ENCODE assay signal across 8 cellular contexts in the genomic region with DNA sequence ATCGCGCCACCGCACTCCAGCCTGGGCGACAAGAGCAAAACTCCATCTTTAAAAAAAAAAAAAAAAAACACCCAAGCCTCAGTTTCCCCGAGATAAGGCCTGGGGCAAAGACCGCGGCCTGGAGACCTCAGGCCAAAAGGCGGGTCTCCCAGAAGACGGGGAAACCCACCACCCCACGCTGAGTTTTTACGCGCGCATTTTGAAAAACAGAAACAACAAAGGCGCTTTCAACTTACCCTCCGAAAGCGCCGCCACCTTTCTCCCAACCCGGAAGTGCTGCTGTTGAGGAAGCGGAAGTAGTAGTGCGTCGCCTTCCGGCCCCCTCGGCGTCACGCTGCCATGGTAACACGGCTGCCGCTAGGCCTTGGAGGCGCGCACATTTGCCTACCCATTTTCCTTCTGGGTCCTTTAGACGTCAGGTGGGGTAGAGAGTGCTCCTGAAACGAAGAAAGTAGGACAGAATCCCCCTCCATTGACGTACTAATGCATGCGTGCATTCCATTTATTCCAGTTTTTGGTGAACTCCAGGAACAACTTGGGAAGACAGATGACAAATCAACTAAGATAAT. TPM values are rescaled to one million over a fixed set of nuclear protein-coding genes. Genes with fewer than 3 reads are reported as not detected.
A peak's percentile ranks its signal among the peaks of the same experiment; 100 is the strongest.
DNase-seq lines count a peak whose midpoint lies in the region; ATAC-seq and TF ChIP-seq lines count a peak whose summit lies in the region.

A gene with protein sequence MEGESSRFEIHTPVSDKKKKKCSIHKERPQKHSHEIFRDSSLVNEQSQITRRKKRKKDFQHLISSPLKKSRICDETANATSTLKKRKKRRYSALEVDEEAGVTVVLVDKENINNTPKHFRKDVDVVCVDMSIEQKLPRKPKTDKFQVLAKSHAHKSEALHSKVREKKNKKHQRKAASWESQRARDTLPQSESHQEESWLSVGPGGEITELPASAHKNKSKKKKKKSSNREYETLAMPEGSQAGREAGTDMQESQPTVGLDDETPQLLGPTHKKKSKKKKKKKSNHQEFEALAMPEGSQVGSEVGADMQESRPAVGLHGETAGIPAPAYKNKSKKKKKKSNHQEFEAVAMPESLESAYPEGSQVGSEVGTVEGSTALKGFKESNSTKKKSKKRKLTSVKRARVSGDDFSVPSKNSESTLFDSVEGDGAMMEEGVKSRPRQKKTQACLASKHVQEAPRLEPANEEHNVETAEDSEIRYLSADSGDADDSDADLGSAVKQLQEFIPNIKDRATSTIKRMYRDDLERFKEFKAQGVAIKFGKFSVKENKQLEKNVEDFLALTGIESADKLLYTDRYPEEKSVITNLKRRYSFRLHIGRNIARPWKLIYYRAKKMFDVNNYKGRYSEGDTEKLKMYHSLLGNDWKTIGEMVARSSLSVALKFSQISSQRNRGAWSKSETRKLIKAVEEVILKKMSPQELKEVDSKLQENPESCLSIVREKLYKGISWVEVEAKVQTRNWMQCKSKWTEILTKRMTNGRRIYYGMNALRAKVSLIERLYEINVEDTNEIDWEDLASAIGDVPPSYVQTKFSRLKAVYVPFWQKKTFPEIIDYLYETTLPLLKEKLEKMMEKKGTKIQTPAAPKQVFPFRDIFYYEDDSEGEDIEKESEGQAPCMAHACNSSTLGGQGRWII (minus strand): TSS at position 287 of the 569 bp plus-strand sequence. CDS start 4,019 bp downstream, outside the sequence.

- H3K36me3 ChIP-seq in mucosa of descending colon (ENCODE audit: low read depth) = no peaks in the 10 kb centered on the region

- peak; percentile 94 for DNase-seq in D341Med (ENCODE audit: low spot score)
- DNase-seq in OCI-M1 (lab: John Stamatoyannopoulos, UW) = peak; percentile 95
- peak; percentile 89 for DNase-seq in activated T-cell treated with anti-CD3 and anti-CD28 coated beads for 1 hour (ENCODE audit: low read depth)
- DNase-seq in epithelial cell of prostate (ENCODE audit: low read depth, low spot score) = peak; percentile 40
- peak; percentile 92 to 95 (median 93) for DNase-seq in mucosa of descending colon
- peak; percentile 85 to 89 for DNase-seq in stimulated activated CD8-positive, alpha-beta memory T cell treated with anti-CD3 and anti-CD28 coated beads, Interleukin-2, amount 100 ng/mL, for 48 hours (ENCODE audit: low read depth in 2 of 2)

- no peak for TF ChIP-seq CTCF in mucosa of descending colon (IDR thresholded peaks at IDR 0.05)

- intact Hi-C loops in mucosa of descending colon (cut with DNase I, micrococcal nuclease) = no loop called here

- TF ChIP-seq RAD21 in Ishikawa (IDR thresholded peaks at IDR 0.05; ENCODE audit: low read depth) = no peak

- peaks cover 29% of the 10 kb centered on the region for H3K4me1 ChIP-seq in mucosa of descending colon (ENCODE audit: low read depth)

- no peak for TF ChIP-seq EP300 in Ishikawa (IDR thresholded peaks at IDR 0.05; ENCODE audit: borderline replicate concordance)

- ATAC-seq in GM21576 (IDR thresholded peaks at IDR 0.05; ENCODE audit: unreplicated experiment) = peak; percentile 79
- peak; percentile 95 for ATAC-seq in mucosa of descending colon

- no peaks in the 10 kb centered on the region for H3K9me3 ChIP-seq in mucosa of descending colon

- peak within 1 kb of the TSS; percentile 59 for H3K4me3 ChIP-seq in mucosa of descending colon

- peak within 1 kb of the TSS; percentile 4 for H3K27ac ChIP-seq in epithelial cell of prostate

TF ChIP-seq in Ishikawa, 13 proteins besides CTCF, POLR2A, EP300 and RAD21:
- peak; percentile 45; the same call in 1 of the 2 replicates for TF ChIP-seq EGR1 (IDR thresholded peaks at IDR 0.05)
- TF ChIP-seq, protein P1, sequence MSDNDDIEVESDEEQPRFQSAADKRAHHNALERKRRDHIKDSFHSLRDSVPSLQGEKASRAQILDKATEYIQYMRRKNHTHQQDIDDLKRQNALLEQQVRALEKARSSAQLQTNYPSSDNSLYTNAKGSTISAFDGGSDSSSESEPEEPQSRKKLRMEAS (IDR thresholded peaks at IDR 0.05) = peak; percentile 63
- peak; percentile 73 for TF ChIP-seq CREB1 (IDR thresholded peaks at IDR 0.05; ENCODE audit: low read depth)
- peak; percentile 79 for TF ChIP-seq YY1 (IDR thresholded peaks at IDR 0.05; ENCODE audit: low read depth)
- TF ChIP-seq TCF12 (IDR thresholded peaks at IDR 0.05; ENCODE audit: low read depth) = 0 out of 2 replicates have a peak, but pooled peaks have one; percentile 23
- TF ChIP-seq, protein P2, sequence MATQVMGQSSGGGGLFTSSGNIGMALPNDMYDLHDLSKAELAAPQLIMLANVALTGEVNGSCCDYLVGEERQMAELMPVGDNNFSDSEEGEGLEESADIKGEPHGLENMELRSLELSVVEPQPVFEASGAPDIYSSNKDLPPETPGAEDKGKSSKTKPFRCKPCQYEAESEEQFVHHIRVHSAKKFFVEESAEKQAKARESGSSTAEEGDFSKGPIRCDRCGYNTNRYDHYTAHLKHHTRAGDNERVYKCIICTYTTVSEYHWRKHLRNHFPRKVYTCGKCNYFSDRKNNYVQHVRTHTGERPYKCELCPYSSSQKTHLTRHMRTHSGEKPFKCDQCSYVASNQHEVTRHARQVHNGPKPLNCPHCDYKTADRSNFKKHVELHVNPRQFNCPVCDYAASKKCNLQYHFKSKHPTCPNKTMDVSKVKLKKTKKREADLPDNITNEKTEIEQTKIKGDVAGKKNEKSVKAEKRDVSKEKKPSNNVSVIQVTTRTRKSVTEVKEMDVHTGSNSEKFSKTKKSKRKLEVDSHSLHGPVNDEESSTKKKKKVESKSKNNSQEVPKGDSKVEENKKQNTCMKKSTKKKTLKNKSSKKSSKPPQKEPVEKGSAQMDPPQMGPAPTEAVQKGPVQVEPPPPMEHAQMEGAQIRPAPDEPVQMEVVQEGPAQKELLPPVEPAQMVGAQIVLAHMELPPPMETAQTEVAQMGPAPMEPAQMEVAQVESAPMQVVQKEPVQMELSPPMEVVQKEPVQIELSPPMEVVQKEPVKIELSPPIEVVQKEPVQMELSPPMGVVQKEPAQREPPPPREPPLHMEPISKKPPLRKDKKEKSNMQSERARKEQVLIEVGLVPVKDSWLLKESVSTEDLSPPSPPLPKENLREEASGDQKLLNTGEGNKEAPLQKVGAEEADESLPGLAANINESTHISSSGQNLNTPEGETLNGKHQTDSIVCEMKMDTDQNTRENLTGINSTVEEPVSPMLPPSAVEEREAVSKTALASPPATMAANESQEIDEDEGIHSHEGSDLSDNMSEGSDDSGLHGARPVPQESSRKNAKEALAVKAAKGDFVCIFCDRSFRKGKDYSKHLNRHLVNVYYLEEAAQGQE (IDR thresholded peaks at IDR 0.05; ENCODE audit: low read depth) = no peak
- no peak for TF ChIP-seq ZBTB7A (IDR thresholded peaks at IDR 0.05; ENCODE audit: low read depth)
- no peak for TF ChIP-seq TEAD4 (IDR thresholded peaks at IDR 0.05)
- no peak for TF ChIP-seq FOXM1 (IDR thresholded peaks at IDR 0.05; ENCODE audit: borderline replicate concordance, low read depth)
- TF ChIP-seq TAF1 (IDR thresholded peaks at IDR 0.05; ENCODE audit: low read depth) = no peak; the same call in 1 of the 2 replicates
- TF ChIP-seq CEBPB (IDR thresholded peaks at IDR 0.05) = no peak
- TF ChIP-seq, protein P3, sequence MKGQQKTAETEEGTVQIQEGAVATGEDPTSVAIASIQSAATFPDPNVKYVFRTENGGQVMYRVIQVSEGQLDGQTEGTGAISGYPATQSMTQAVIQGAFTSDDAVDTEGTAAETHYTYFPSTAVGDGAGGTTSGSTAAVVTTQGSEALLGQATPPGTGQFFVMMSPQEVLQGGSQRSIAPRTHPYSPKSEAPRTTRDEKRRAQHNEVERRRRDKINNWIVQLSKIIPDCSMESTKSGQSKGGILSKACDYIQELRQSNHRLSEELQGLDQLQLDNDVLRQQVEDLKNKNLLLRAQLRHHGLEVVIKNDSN (IDR thresholded peaks at IDR 0.05) = no peak
- TF ChIP-seq NFIC (IDR thresholded peaks at IDR 0.05) = no peak

RNA-seq across cellular contexts. Expression of the gene that starts here (rescaled TPM):
- total RNA-seq in mucosa of descending colon = 10 to 100 TPM in 1 of 3 donors, 1 to 10 TPM in 2; 9.1 to 15.1 (median 9.7) TPM

Comparison
In these comparisons a context has a peak if more than half of its experiments do, and no peak if none do; other contexts are left out.
1. Peak in every context shown above with its lines: DNase-seq, ATAC-seq, H3K4me3 ChIP-seq and H3K27ac ChIP-seq.
2. DNase-seq: peak in every context shown above with its lines; median percentile 95 in OCI-M1; 94 in D341Med; 93 in mucosa of descending colon; 89 in activated T-cell treated with anti-CD3 and anti-CD28 coated beads for 1 hour; 87 in stimulated activated CD8-positive, alpha-beta memory T cell treated with anti-CD3 and anti-CD28 coated beads, Interleukin-2, amount 100 ng/mL, for 48 hours; 40 in epithelial cell of prostate.